In the genomic region with DNA sequence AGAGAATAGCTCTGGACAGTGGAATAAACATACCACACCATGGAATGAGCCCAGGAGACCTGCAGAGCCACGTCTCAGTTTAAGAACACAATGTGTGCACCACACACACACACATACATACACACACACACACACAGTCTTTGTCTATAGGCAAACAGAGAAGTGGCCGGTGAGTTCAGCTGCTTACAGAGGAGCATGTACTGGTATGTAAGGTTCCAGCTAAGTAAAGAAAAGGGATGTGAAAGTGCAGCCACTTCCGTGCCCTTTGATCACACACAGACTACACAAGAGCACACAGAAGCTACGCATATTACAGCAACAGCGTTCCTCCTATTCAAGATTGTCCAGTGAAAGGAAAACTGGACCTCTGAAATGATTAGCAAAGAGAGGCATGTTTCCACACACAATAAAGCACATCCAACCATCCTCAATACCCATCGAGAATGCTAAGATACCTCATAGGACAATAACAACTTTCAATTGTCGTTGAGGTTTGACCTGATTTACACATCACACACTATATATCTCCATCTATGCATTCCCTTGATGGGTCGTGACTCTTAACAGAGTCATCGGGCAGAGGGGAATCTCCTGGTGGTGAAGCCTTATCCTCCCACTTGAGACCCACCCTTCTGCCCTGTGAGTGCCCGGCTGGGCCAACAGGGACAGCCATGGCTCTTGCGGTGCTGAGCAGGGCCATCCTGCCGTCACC, we compare ENCODE assay signal across 9 cellular contexts. TPM values are rescaled to one million over a fixed set of nuclear protein-coding genes. Genes with fewer than 3 reads are reported as not detected.
A peak's percentile ranks its signal among the peaks of the same experiment; 100 is the strongest.
DNase-seq lines count a peak whose midpoint lies in the region; ATAC-seq, FAIRE-seq and TF ChIP-seq lines count a peak whose summit lies in the region.
"Had no signal": no experiment of that assay in that cellular context is flagged by ENCODE, and none has a peak within 500 bp of the region (broad histone marks: within the 10 kb centered on the region; RNA-seq: fewer than 3 reads in every experiment).

No MANE protein-coding gene starts in this region.

- WGBS in hepatocyte (ENCODE audit: low lambda C conversion rate, missing lambda C conversion rate), result 79% methylated on average over 12 of the region's 12 CpGs

- peak overlapping the region; percentile 17 for H3K27ac ChIP-seq in hepatocyte

- H4K20me1 ChIP-seq in hepatocyte (ENCODE audit: insufficient read depth, poor library complexity, severe bottlenecking), result no peaks in the 10 kb centered on the region

- H3K4me2 ChIP-seq in hepatocyte, result peak overlapping the region; percentile 34

- peak; percentile 100 for ATAC-seq in GM21526 (IDR thresholded peaks at IDR 0.05; ENCODE audit: low FRiP score, unreplicated experiment)
- peak; percentile 100 for ATAC-seq in HG03520 (IDR thresholded peaks at IDR 0.05; ENCODE audit: unreplicated experiment)
- no peak for ATAC-seq in activated T-cell treated with anti-CD3 and anti-CD28 coated beads, Interleukin-2, amount 50 U/mL, for 72 hours (replicated peaks in 1 of 2)

- H3K4me1 Mint-ChIP-seq in activated T-cell treated with anti-CD3 and anti-CD28 coated beads, Interleukin-2, amount 50 U/mL, for 72 hours (ENCODE audit: low read depth), result no peaks in the 10 kb centered on the region

- peaks cover 8% of the 10 kb centered on the region in 2 donors for H3K36me3 Mint-ChIP-seq in activated T-cell treated with anti-CD3 and anti-CD28 coated beads, Interleukin-2, amount 50 U/mL, for 72 hours (ENCODE audit: insufficient read depth in 2 of 2)

- H3K79me2 ChIP-seq in hepatocyte, result no peaks in the 10 kb centered on the region

- H3K9me3 Mint-ChIP-seq in activated T-cell treated with anti-CD3 and anti-CD28 coated beads, Interleukin-2, amount 50 U/mL, for 72 hours, result no peaks in the 10 kb centered on the region

- H3K4me1 ChIP-seq in hepatocyte (ENCODE audit: insufficient read depth), result peaks cover 8% of the 10 kb centered on the region

- no peaks in the 10 kb centered on the region for H3K9me3 ChIP-seq in hepatocyte (ENCODE audit: low read depth)

- TF ChIP-seq CTCF in hepatocyte (IDR thresholded peaks at IDR 0.05; ENCODE audit: poor library complexity), result no peak

- DNase-seq in GM12892 (ENCODE audit: insufficient read length) (peak; percentile 25), hepatocyte (ENCODE audit: low spot score) (peak; percentile 53), DMS53 (lab: John Stamatoyannopoulos, UW) (no peak), NCI-H2107 (lab: John Stamatoyannopoulos, UW) (no peak), NCI-H1436 (lab: John Stamatoyannopoulos, UW) (no peak)
- DNase-seq in activated T-cell treated with anti-CD3 and anti-CD28 coated beads, Interleukin-2, amount 50 U/mL, for 72 hours, result no peak
- DNase-seq: DND-41 had no signal

- no peak overlapping the region for H3K4me3 Mint-ChIP-seq in activated T-cell treated with anti-CD3 and anti-CD28 coated beads, Interleukin-2, amount 50 U/mL, for 72 hours

- H2AFZ ChIP-seq in hepatocyte, result no peak overlapping the region

- H3K4me3 ChIP-seq in hepatocyte, result no peak overlapping the region

- FAIRE-seq in GM12892 (lab: Jason Lieb, UNC), result peak; percentile 94

- H3K27ac Mint-ChIP-seq in activated T-cell treated with anti-CD3 and anti-CD28 coated beads, Interleukin-2, amount 50 U/mL, for 72 hours, result no peak overlapping the region

- no peaks in the 10 kb centered on the region for H3K36me3 ChIP-seq in hepatocyte (replicated peaks; ENCODE audit: insufficient read depth, low read depth)

- TF ChIP-seq POLR2A in GM12892 (IDR thresholded peaks at IDR 0.05; ENCODE audit: low read depth, low read length), result no peak

- no peaks in the 10 kb centered on the region for H3K27me3 ChIP-seq in hepatocyte

- H3K9me2 ChIP-seq in hepatocyte (replicated peaks; ENCODE audit: insufficient read depth), result no peaks in the 10 kb centered on the region

- no peaks in the 10 kb centered on the region for H3K27me3 Mint-ChIP-seq in activated T-cell treated with anti-CD3 and anti-CD28 coated beads, Interleukin-2, amount 50 U/mL, for 72 hours (ENCODE audit: low read depth)

RNA-seq across cellular contexts. Expression of a gene that starts 23.5 kb away (rescaled TPM):
- 5.5 TPM for polyA plus RNA-seq in GM12892 (2012; ENCODE audit: missing spikeins)
- 12.8 and 13.7 TPM in 2 replicates for total RNA-seq in hepatocyte
- 18.8 and 24.1 TPM in 2 replicates for polyA plus RNA-seq in hepatocyte
- 10 to 100 TPM; 15.1 to 18.3 TPM for total RNA-seq in activated T-cell treated with anti-CD3 and anti-CD28 coated beads, Interleukin-2, amount 50 U/mL, for 72 hours

Comparison
In these comparisons a context has a peak if more than half of its experiments do, and no peak if none do; other contexts are left out.
1. DNase-seq: peak in GM12892 (single experiment) and hepatocyte (single experiment); none in activated T-cell treated with anti-CD3 and anti-CD28 coated beads, Interleukin-2, amount 50 U/mL, for 72 hours (0 of 2), DMS53 (single experiment), NCI-H2107 (single experiment) and NCI-H1436 (single experiment).
2. ATAC-seq: peak in GM21526 (single experiment) and HG03520 (single experiment); none in activated T-cell treated with anti-CD3 and anti-CD28 coated beads, Interleukin-2, amount 50 U/mL, for 72 hours (0 of 2).